In genomic region chr9:69758001-69758730, GRCh38 we compare ENCODE assay signal across 8 cellular contexts. TPM values are rescaled to one million over a fixed set of nuclear protein-coding genes. Genes with fewer than 3 reads are reported as not detected.
DNase-seq lines count a peak whose midpoint lies in the region; ATAC-seq and TF ChIP-seq lines count a peak whose summit lies in the region.

No MANE protein-coding gene starts in this region.

- POLR2A ChIA-PET in activated B cell treated with CpG ODN at 0.5 μM for 24 hours (lab: Charles Lee) = interaction anchor here (0.7 to 1.1 kb wide), 2 partner anchors 24 to 500 kb away, joined by 3 to 5 read pairs; no protein-coding TSS in a partner anchor

- peaks cover 23% of the 10 kb centered on the region for H3K4me1 ChIP-seq in BLaER1
- H3K4me1 ChIP-seq in prostate gland (replicated peaks) = no peaks in the 10 kb centered on the region

- H3K36me3 ChIP-seq in BLaER1 (peaks cover 26% of the 10 kb centered on the region), prostate gland (no peaks in the 10 kb centered on the region)

- H3K27ac ChIP-seq in BLaER1 (peak overlapping the region; percentile 95), prostate gland (no peak overlapping the region)

- TF ChIP-seq POLR2A in prostate gland (IDR thresholded peaks at IDR 0.05) = no peak

- peaks cover 42% of the 10 kb centered on the region for H4K20me1 ChIP-seq in BLaER1

- peaks cover 25% of the 10 kb centered on the region for H3K4me1 Mint-ChIP-seq in activated B cell treated with CpG ODN at 0.5 μM for 24 hours

- H3K4me2 ChIP-seq in BLaER1 = peak overlapping the region; percentile 93

- H3K36me3 Mint-ChIP-seq in activated B cell treated with CpG ODN at 0.5 μM for 24 hours (ENCODE audit: low read depth) = peaks cover 13% of the 10 kb centered on the region

- H3K4me3 ChIP-seq in BLaER1 = peak overlapping the region; percentile 85
- peak overlapping the region; percentile 38 for H3K4me3 ChIP-seq in iPS-18c (ENCODE audit: insufficient read depth, low read depth, low read length)
- no peak overlapping the region for H3K4me3 ChIP-seq in prostate gland

- intact Hi-C loops in activated B cell treated with CpG ODN at 0.5 μM for 24 hours (cut with micrococcal nuclease) = loop anchor here (2.0 kb wide), 1 partner anchor 85 kb away; the partner anchor contains the start of gene APBA1
- intact Hi-C loops in prostate gland (cut with DNase I) = loop anchor here (10.0 kb wide), 1 partner anchor 83 kb away; the partner anchor contains the start of gene APBA1

- peak overlapping the region; percentile 63 for H3K4me3 Mint-ChIP-seq in activated B cell treated with CpG ODN at 0.5 μM for 24 hours

- WGBS in prostate gland = 23% methylated on average over 6 of the region's 6 CpGs

- CTCF ChIA-PET in activated B cell treated with CpG ODN at 0.5 μM for 24 hours (lab: Charles Lee) = no interaction called here

- no peaks in the 10 kb centered on the region for H3K9me3 ChIP-seq in BLaER1
- no peaks in the 10 kb centered on the region for H3K9me3 ChIP-seq in iPS-18c (ENCODE audit: control insufficient read depth, insufficient read depth, low read length)
- no peaks in the 10 kb centered on the region for H3K9me3 ChIP-seq in prostate gland

- H3K27me3 ChIP-seq in BLaER1 = no peaks in the 10 kb centered on the region
- H3K27me3 ChIP-seq in prostate gland (replicated peaks; ENCODE audit: insufficient read depth) = no peaks in the 10 kb centered on the region

- no peaks in the 10 kb centered on the region for H3K9me3 Mint-ChIP-seq in activated B cell treated with CpG ODN at 0.5 μM for 24 hours

- DNase-seq in HT-29 (ENCODE audit: low spot score) (peak; percentile 4), activated B cell treated with CpG ODN at 0.5 μM for 24 hours (no peak), prostate gland (ENCODE audit: low spot score) (no peak)
- DNase-seq in activated effector memory CD4-positive, alpha-beta T cell treated with anti-CD3 and anti-CD28 coated beads, Interleukin-2, amount 50 U/mL, for 16 hours = no peak

- H3K9ac ChIP-seq in BLaER1 = peak overlapping the region; percentile 93

- no peak for TF ChIP-seq CTCF in activated B cell treated with CpG ODN at 0.5 μM for 24 hours (IDR thresholded peaks at IDR 0.05)
- no peak for TF ChIP-seq CTCF in prostate gland (IDR thresholded peaks at IDR 0.05)

- no peaks in the 10 kb centered on the region for H3K27me3 Mint-ChIP-seq in activated B cell treated with CpG ODN at 0.5 μM for 24 hours

- H3K27ac Mint-ChIP-seq in activated B cell treated with CpG ODN at 0.5 μM for 24 hours = peak overlapping the region; percentile 30

- no peak for ATAC-seq in activated B cell treated with CpG ODN at 0.5 μM for 24 hours (ENCODE audit: low read depth)
- ATAC-seq in HG03280 (IDR thresholded peaks at IDR 0.05; ENCODE audit: unreplicated experiment) = no peak
- no peak for ATAC-seq in HG03342 (IDR thresholded peaks at IDR 0.05; ENCODE audit: unreplicated experiment)

RNA-seq across cellular contexts. Expression of gene PTAR1, which starts 1.6 kb away (rescaled TPM):
- 19.5 and 32.2 TPM in 2 replicates for total RNA-seq in HT-29 (2014; rRNA removed; shearing (Covaris generic))
- total RNA-seq in activated B cell treated with CpG ODN at 0.5 μM for 24 hours (39.3 and 49.5 TPM in 2 replicates), prostate gland (10 to 100 TPM; 47.6 to 54.0 TPM)

Comparison
In these comparisons a context has a peak if more than half of its experiments do, and no peak if none do; other contexts are left out.
1. H3K4me3 ChIP-seq: peak in BLaER1 (single experiment) and iPS-18c (single experiment); none in prostate gland (0 of 2).